ENCODE assay signal across 8 cellular contexts in genomic region chr4:37976991-37977470, GRCh38. TPM values are rescaled to one million over a fixed set of nuclear protein-coding genes. Genes with fewer than 3 reads are reported as not detected.
A peak's percentile ranks its signal among the peaks of the same experiment; 100 is the strongest.
DNase-seq lines count a peak whose midpoint lies in the region; ATAC-seq and TF ChIP-seq lines count a peak whose summit lies in the region.

No MANE protein-coding gene starts in this region.

- ATAC-seq in right cardiac atrium = peak; percentile 90 to 92

- TF ChIP-seq CTCF in GM06990 (IDR thresholded peaks at IDR 0.05; ENCODE audit: insufficient read depth, low read length, poor library complexity, severe bottlenecking) = no peak
- no peak for TF ChIP-seq CTCF in MM.1S (IDR thresholded peaks at IDR 0.05; ENCODE audit: low read length)
- no peak for TF ChIP-seq CTCF in retinal pigment epithelial cell (conservative IDR thresholded peaks at IDR 0.05; ENCODE audit: low read depth, low read length)

- no peaks in the 10 kb centered on the region for H3K9me2 ChIP-seq in MM.1S (replicated peaks; ENCODE audit: insufficient read depth, low read length)

- H2AFZ ChIP-seq in MM.1S (ENCODE audit: low read length) = no peak overlapping the region

- peaks cover 40% of the 10 kb centered on the region for H3F3A ChIP-seq in MM.1S (ENCODE audit: insufficient read depth, low read length)

- no peaks in the 10 kb centered on the region for H3K27me3 ChIP-seq in GM06990 (replicated peaks; ENCODE audit: control insufficient read depth, insufficient read depth, low read length)
- no peaks in the 10 kb centered on the region for H3K27me3 ChIP-seq in HAP-1 (ENCODE audit: low read depth)
- H3K27me3 ChIP-seq in MM.1S (replicated peaks; ENCODE audit: insufficient read depth, low read length) = no peaks in the 10 kb centered on the region
- H3K27me3 ChIP-seq in right cardiac atrium (ENCODE audit: control insufficient read depth, insufficient read depth) = no peaks in the 10 kb centered on the region

- H3K4me3 ChIP-seq in GM06990 (replicated peaks; ENCODE audit: low read depth, low read length) (peak overlapping the region; percentile 78), HAP-1 (peak overlapping the region; percentile 48), MM.1S (ENCODE audit: low read length) (peak overlapping the region; percentile 69), right cardiac atrium (ENCODE audit: low read length) (peak overlapping the region; percentile 95), retinal pigment epithelial cell (ENCODE audit: low read length) (peak overlapping the region; percentile 59)

- H3K27ac ChIP-seq in MM.1S (ENCODE audit: low read length) (no peak overlapping the region), angular gyrus (ENCODE audit: low read depth, low read length) (peak overlapping the region; percentile 66), right cardiac atrium (ENCODE audit: low read length) (peak overlapping the region; percentile 95)

- H3K79me2 ChIP-seq in MM.1S (ENCODE audit: low read length) = peaks cover 36% of the 10 kb centered on the region

- peaks cover 28% of the 10 kb centered on the region for H3K4me1 ChIP-seq in HAP-1
- H3K4me1 ChIP-seq in MM.1S (ENCODE audit: low read length) = peaks cover 31% of the 10 kb centered on the region
- peaks cover 14% of the 10 kb centered on the region for H3K4me1 ChIP-seq in right cardiac atrium (ENCODE audit: control insufficient read depth, insufficient read depth, low read length)

- 0 out of 2 replicates have a peak overlapping the region, but pooled peaks have one; percentile 81 for H3K9ac ChIP-seq in MM.1S (ENCODE audit: low read length)

- 3% methylated on average over 49 of the region's 50 CpGs for WGBS in right cardiac atrium

- H3K4me2 ChIP-seq in MM.1S (ENCODE audit: low read depth, low read length) = no peak overlapping the region

- H3K36me3 ChIP-seq in GM06990 (ENCODE audit: control insufficient read depth, insufficient read depth, low read length) (no peaks in the 10 kb centered on the region), HAP-1 (replicated peaks) (peaks cover 3% of the 10 kb centered on the region; the same call in 1 of the 2 replicates), MM.1S (replicated peaks; ENCODE audit: insufficient read depth, low read length) (no peaks in the 10 kb centered on the region)

- H4K20me1 ChIP-seq in MM.1S (ENCODE audit: insufficient read depth, low read length) = peaks cover 4% of the 10 kb centered on the region; the same call in 1 of the 2 replicates

- H3K9me3 ChIP-seq in HAP-1 (no peaks in the 10 kb centered on the region), MM.1S (replicated peaks; ENCODE audit: insufficient read depth, low read length) (no peaks in the 10 kb centered on the region), right cardiac atrium (ENCODE audit: control insufficient read depth, low read length) (no peaks in the 10 kb centered on the region)

- in situ Hi-C loops in HAP-1 (cut with MboI; ENCODE audit: low sequenced_read_pairs) = no loop called here

- DNase-seq in GM06990 (ENCODE audit: extremely low read depth, insufficient read length) (peak; percentile 82), HAP-1 (ENCODE audit: low spot score in 2 of 2) (peak; percentile 75 to 89), MM.1S (peak; percentile 63), T-helper 2 cell (peak; percentile 60 to 83 (median 75)), right cardiac atrium (peak; percentile 89 to 95 (median 94)), retinal pigment epithelial cell (ENCODE audit: low read depth) (no peak), NCI-H187 treated with DMSO at 0.1 percent for 48 hours (lab: John Stamatoyannopoulos, UW) (no peak)

- intact Hi-C loops in right cardiac atrium (cut with DNase I) = loop anchor here in 3 of 4 donors (5.0 to 10.0 kb wide), 3 partner anchors 85 to 172 kb away; partner anchors contain the start of genes PGM2 (in 1 of the 3) and TBC1D1 (in 1 of the 3)

RNA-seq across cellular contexts. Expression of gene PTTG2, which starts 16.8 kb away (rescaled TPM):
- 1 to 10 TPM in 3 of 4 donors, under 1 TPM in 1; 0.65 to 1.7 (median 1.4) TPM for total RNA-seq in right cardiac atrium
- polyA plus RNA-seq in right cardiac atrium = 0.54 TPM

Comparison
In these comparisons a context has a peak if more than half of its experiments do, and no peak if none do; other contexts are left out.
1. DNase-seq: peak in GM06990 (single experiment), HAP-1 (2 of 2), MM.1S (single experiment), T-helper 2 cell (5 of 5) and right cardiac atrium (3 of 3); none in retinal pigment epithelial cell (single experiment) and NCI-H187 treated with DMSO at 0.1 percent for 48 hours (single experiment).
2. Peak in every context shown above with its lines, with median percentiles within 50 percentile points of each other: H3K4me3 ChIP-seq.